In genomic region chr11:96272542-96273306, GRCh38 we compare ENCODE assay signal across 10 cellular contexts.
DNase-seq lines count a peak whose midpoint lies in the region; ATAC-seq and TF ChIP-seq lines count a peak whose summit lies in the region.
"Had no signal": no experiment of that assay in that cellular context is flagged by ENCODE, and none has a peak within 500 bp of the region (broad histone marks: within the 10 kb centered on the region; RNA-seq: fewer than 3 reads in every experiment).

No MANE protein-coding gene starts in this region.

- no peaks in the 10 kb centered on the region for H3K27me3 Mint-ChIP-seq in brain
- H3K27me3 Mint-ChIP-seq in naive thymus-derived CD4-positive, alpha-beta T cell, result no peaks in the 10 kb centered on the region
- H3K27me3 Mint-ChIP-seq in activated CD4-positive, alpha-beta T cell treated with anti-CD3 and anti-CD28 coated beads, Interleukin-2, amount 10 ng/mL, durations not matched to agents 24 days and 14 days, result no peaks in the 10 kb centered on the region

- H3K4me3 ChIP-seq in naive thymus-derived CD4-positive, alpha-beta T cell (ENCODE audit: low read length), result no peak overlapping the region
- H3K4me3 ChIP-seq: esophagus muscularis mucosa, SJSA1 had no signal

- peaks cover 19% of the 10 kb centered on the region for H3K4me1 Mint-ChIP-seq in brain
- peaks cover 16 to 82% (median 76%) of the 10 kb centered on the region in 7 donors for H3K4me1 Mint-ChIP-seq in naive thymus-derived CD4-positive, alpha-beta T cell
- peaks cover 23% of the 10 kb centered on the region for H3K4me1 Mint-ChIP-seq in activated CD4-positive, alpha-beta T cell treated with anti-CD3 and anti-CD28 coated beads, Interleukin-2, amount 10 ng/mL, durations not matched to agents 24 days and 14 days

- H3K36me3 Mint-ChIP-seq in brain, result peaks cover 15% of the 10 kb centered on the region
- H3K36me3 Mint-ChIP-seq in naive thymus-derived CD4-positive, alpha-beta T cell, result peaks cover 18 to 58% (median 43%) of the 10 kb centered on the region in 5 donors
- H3K36me3 Mint-ChIP-seq in activated CD4-positive, alpha-beta T cell treated with anti-CD3 and anti-CD28 coated beads, Interleukin-2, amount 10 ng/mL, durations not matched to agents 24 days and 14 days (ENCODE audit: low read depth), result peaks cover 40% of the 10 kb centered on the region

- H3K27ac Mint-ChIP-seq in brain, result peak overlapping the region in 4 of 5 experiments; percentile 2 to 92 (median 74)
- H3K27ac Mint-ChIP-seq in naive thymus-derived CD4-positive, alpha-beta T cell, result peak overlapping the region in 8 of 9 donors; percentile 66 to 100 (median 90)
- no peak overlapping the region for H3K27ac Mint-ChIP-seq in activated CD4-positive, alpha-beta T cell treated with anti-CD3 and anti-CD28 coated beads, Interleukin-2, amount 10 ng/mL, durations not matched to agents 24 days and 14 days

- H3K27me3 ChIP-seq in naive thymus-derived CD4-positive, alpha-beta T cell (ENCODE audit: control insufficient read depth in 2 of 2, insufficient read depth in 2 of 2, low read length in 2 of 2), result no peaks in the 10 kb centered on the region
- H3K27me3 ChIP-seq: esophagus muscularis mucosa, SJSA1 had no signal

- ATAC-seq in GM18870 (IDR thresholded peaks at IDR 0.05; ENCODE audit: unreplicated experiment) (peak; percentile 58), HG03045 (IDR thresholded peaks at IDR 0.05; ENCODE audit: unreplicated experiment) (peak; percentile 80)
- peak; percentile 87 for ATAC-seq in naive thymus-derived CD4-positive, alpha-beta T cell

- no peaks in the 10 kb centered on the region for H3K9me3 ChIP-seq in naive thymus-derived CD4-positive, alpha-beta T cell (ENCODE audit: control insufficient read depth in 2 of 3, low read length in 3 of 3)
- H3K9me3 ChIP-seq: esophagus muscularis mucosa, SJSA1 had no signal

- H3K9me3 Mint-ChIP-seq in brain, result peaks cover 0 to 4% (median 2%) of the 10 kb centered on the region in 5 experiments
- H3K9me3 Mint-ChIP-seq in naive thymus-derived CD4-positive, alpha-beta T cell, result peaks cover 0 to 33% (median 11%) of the 10 kb centered on the region in 11 donors
- H3K9me3 Mint-ChIP-seq in activated CD4-positive, alpha-beta T cell treated with anti-CD3 and anti-CD28 coated beads, Interleukin-2, amount 10 ng/mL, durations not matched to agents 24 days and 14 days, result peaks cover 15% of the 10 kb centered on the region

- peak overlapping the region in 3 of 5 experiments; percentile 5 to 35 (median 11) for H3K4me3 Mint-ChIP-seq in brain
- peak overlapping the region in 3 of 10 donors; percentile 6 to 60 (median 24) for H3K4me3 Mint-ChIP-seq in naive thymus-derived CD4-positive, alpha-beta T cell
- no peak overlapping the region for H3K4me3 Mint-ChIP-seq in activated CD4-positive, alpha-beta T cell treated with anti-CD3 and anti-CD28 coated beads, Interleukin-2, amount 10 ng/mL, durations not matched to agents 24 days and 14 days

- intact Hi-C loops in naive thymus-derived CD4-positive, alpha-beta T cell (cut with micrococcal nuclease), result loop anchor here in 1 of 2 donors (1.0 to 2.0 kb wide), 3 partner anchors 9 to 14 kb away; no protein-coding TSS in a partner anchor
- intact Hi-C loops in activated CD4-positive, alpha-beta T cell treated with anti-CD3 and anti-CD28 coated beads, Interleukin-2, amount 10 ng/mL, durations not matched to agents 24 days and 14 days (cut with micrococcal nuclease), result no loop called here

- DNase-seq in naive thymus-derived CD4-positive, alpha-beta T cell, result peak in 7 of 9 donors; percentile 37 to 74 (median 65)
- DNase-seq in foreskin melanocyte (no peak), middle frontal gyrus (ENCODE audit: extremely low spot score, low spot score) (no peak), substantia nigra (lab: John Stamatoyannopoulos, UW) (no peak)
- DNase-seq in activated CD4-positive, alpha-beta T cell treated with anti-CD3 and anti-CD28 coated beads, Interleukin-2, amount 10 ng/mL, durations not matched to agents 24 days and 14 days, result no peak

- TF ChIP-seq CTCF in brain (conservative IDR thresholded peaks at IDR 0.05), result no peak

- H3K4me1 ChIP-seq in naive thymus-derived CD4-positive, alpha-beta T cell (ENCODE audit: control insufficient read depth in 2 of 2, insufficient read depth in 2 of 2, low read length in 2 of 2), result peaks cover 6 to 15% of the 10 kb centered on the region in 2 donors
- H3K4me1 ChIP-seq: SJSA1 had no signal

- peak overlapping the region; percentile 69 for H3K27ac ChIP-seq in naive thymus-derived CD4-positive, alpha-beta T cell (ENCODE audit: low read depth, low read length)
- H3K27ac ChIP-seq in substantia nigra (ENCODE audit: low read depth, low read length, poor library complexity, severe bottlenecking), result no peak overlapping the region
- H3K27ac ChIP-seq: esophagus muscularis mucosa, SJSA1 had no signal

- peaks cover 0 to 28% (median 0%) of the 10 kb centered on the region in 3 experiments for H3K36me3 ChIP-seq in naive thymus-derived CD4-positive, alpha-beta T cell (ENCODE audit: control insufficient read depth in 2 of 3, insufficient read depth in 3 of 3, low read length in 3 of 3)
- H3K36me3 ChIP-seq: SJSA1 had no signal

- POLR2A ChIA-PET in naive thymus-derived CD4-positive, alpha-beta T cell (lab: Charles Lee), result interaction anchor here (0.9 kb wide), 1 partner anchor 15 kb away, joined by 3 read pairs; no protein-coding TSS in a partner anchor

- CTCF ChIA-PET in naive thymus-derived CD4-positive, alpha-beta T cell (lab: Charles Lee), result interaction anchor here (1.7 kb wide), 1 partner anchor 68 kb away, joined by 3 read pairs; no protein-coding TSS in a partner anchor

Comparison
In these comparisons a context has a peak if more than half of its experiments do, and no peak if none do; other contexts are left out.
1. DNase-seq: peak in naive thymus-derived CD4-positive, alpha-beta T cell (7 of 9); none in foreskin melanocyte (single experiment), middle frontal gyrus (single experiment), activated CD4-positive, alpha-beta T cell treated with anti-CD3 and anti-CD28 coated beads, Interleukin-2, amount 10 ng/mL, durations not matched to agents 24 days and 14 days (single experiment) and substantia nigra (0 of 49).
2. Peak in every context shown above with its lines, with median percentiles within 50 percentile points of each other: ATAC-seq.